20 cellular contexts compared by ENCODE assay signal in the genomic region with DNA sequence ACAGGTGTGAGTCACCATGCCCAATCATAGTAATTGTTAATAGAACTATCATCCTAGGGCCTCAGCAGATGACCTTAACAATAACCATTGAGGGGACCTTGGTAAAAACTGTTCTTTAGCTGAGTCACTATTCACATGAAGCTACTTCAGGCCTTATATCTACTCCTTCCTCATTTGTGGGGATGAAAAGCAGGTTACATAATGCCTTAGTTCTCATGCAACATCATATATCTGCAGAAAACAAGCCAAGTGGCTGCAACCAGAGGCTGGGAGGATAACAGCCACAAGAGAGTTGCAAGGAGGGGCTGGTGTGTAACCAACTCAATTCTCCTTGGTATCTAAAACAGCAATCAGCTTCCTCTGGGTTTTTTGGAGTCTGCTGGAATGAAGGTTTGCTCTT.
DNase-seq lines count a peak whose midpoint lies in the region; ATAC-seq and TF ChIP-seq lines count a peak whose summit lies in the region.
"Had no signal": no experiment of that assay in that cellular context is flagged by ENCODE, and none has a peak within 500 bp of the region (broad histone marks: within the 10 kb centered on the region; RNA-seq: fewer than 3 reads in every experiment).

No MANE protein-coding gene starts in this region.

- H3K27me3 ChIP-seq in foreskin keratinocyte, result no peaks in the 10 kb centered on the region
- no peaks in the 10 kb centered on the region for H3K27me3 ChIP-seq in SJCRH30
- H3K27me3 ChIP-seq: Peyer's patch had no signal

- no peaks in the 10 kb centered on the region for H3K4me1 ChIP-seq in foreskin keratinocyte
- no peaks in the 10 kb centered on the region for H3K4me1 ChIP-seq in SJCRH30
- H3K4me1 ChIP-seq: Peyer's patch had no signal

- H3K4me3 ChIP-seq in NB4 (ENCODE audit: low read depth, low read length), result no peak overlapping the region
- no peak overlapping the region for H3K4me3 ChIP-seq in SJCRH30
- H3K4me3 ChIP-seq: GM12878, GM23248, HAP-1, Peyer's patch, SK-N-MC had no signal

- H3K9me3 ChIP-seq in SJCRH30 (replicated peaks), result 0 out of 2 replicates have a peak, but pooled peaks cover 6% of the 10 kb centered on the region
- H3K9me3 ChIP-seq: HAP-1 had no signal

- peak; percentile 19 for ATAC-seq in foreskin keratinocyte
- ATAC-seq: GM12878 had no signal

- TF ChIP-seq POLR2A in NB4 (IDR thresholded peaks at IDR 0.05; ENCODE audit: extremely low read depth, insufficient read length), result no peak

- H3K27ac ChIP-seq in foreskin keratinocyte (no peak overlapping the region), SJCRH30 (no peak overlapping the region)
- H3K27ac ChIP-seq: C4-2B, GM23248, Peyer's patch, SK-N-MC had no signal

- no peaks in the 10 kb centered on the region for H3K36me3 ChIP-seq in SJCRH30
- H3K36me3 ChIP-seq: HAP-1, Peyer's patch had no signal

- peak; percentile 86 for DNase-seq in KBM-7
- peak; percentile 97 for DNase-seq in NB4 (ENCODE audit: low read depth)
- DNase-seq in SIG-M5 treated with dmso at 0.1 percent for 504 hours (lab: John Stamatoyannopoulos, UW; ENCODE audit: unreplicated experiment), result peak; percentile 93
- DNase-seq in foreskin keratinocyte, result peak in 1 of 2 donors; percentile 2
- DNase-seq in NCI-H2081 (lab: John Stamatoyannopoulos, UW), result no peak
- DNase-seq in SJCRH30, result no peak
- no peak for DNase-seq in NCI-H82 (lab: John Stamatoyannopoulos, UW)
- no peak for DNase-seq in LoVo (ENCODE audit: low spot score)
- DNase-seq: ACHN, GM23248, NCI-H1092 treated with DMSO at 0.1 percent for 48 hours, NCI-H2081 treated with DMSO at 0.1 percent for 48 hours, NCI-H748 treated with DMSO at 0.1 percent for 48 hours, Peyer's patch, T-helper 1 cell, T-helper 9 cell had no signal

- TF ChIP-seq CTCF in NB4 (IDR thresholded peaks at IDR 0.05; ENCODE audit: low read depth, low read length) (no peak), foreskin keratinocyte (conservative IDR thresholded peaks at IDR 0.05) (no peak)

- in situ Hi-C loops in KBM-7 (cut with MboI; ENCODE audit: low pct_unique_long_range_greater_than_20kb, low sequenced_read_pairs), result no loop called here

Comparison
In these comparisons a context has a peak if more than half of its experiments do, and no peak if none do; other contexts are left out.
1. DNase-seq: peak in KBM-7 (single experiment), NB4 (single experiment) and SIG-M5 treated with dmso at 0.1 percent for 504 hours (single experiment); none in NCI-H2081 (0 of 2), SJCRH30 (0 of 2), NCI-H82 (single experiment) and LoVo (single experiment).